ENCODE assay signal across 8 cellular contexts in genomic region chr14:99603965-99604765, GRCh38.
A peak's percentile ranks its signal among the peaks of the same experiment; 100 is the strongest.
DNase-seq lines count a peak whose midpoint lies in the region; ATAC-seq, FAIRE-seq and TF ChIP-seq lines count a peak whose summit lies in the region.

Gene CCDC85C (minus strand): TSS chr14:99604207. CDS start chr14:99603959, 248 bp downstream.

- peak within 1 kb of the TSS; percentile 86 for H2AFZ ChIP-seq in Loucy (ENCODE audit: low read length)

- H3K79me2 ChIP-seq in DOHH2 (ENCODE audit: control insufficient read depth, low read length) (no peaks in the 10 kb centered on the region), Loucy (ENCODE audit: insufficient read depth, low read length) (peaks cover 50% of the 10 kb centered on the region)

- H3F3A ChIP-seq in DOHH2 (ENCODE audit: control insufficient read depth, insufficient read depth), result no peaks in the 10 kb centered on the region
- H3F3A ChIP-seq in Loucy (ENCODE audit: low read depth), result no peaks in the 10 kb centered on the region

- H3K4me3 ChIP-seq in DOHH2 (ENCODE audit: low read length) (peak within 1 kb of the TSS; percentile 76), Loucy (ENCODE audit: low read length, poor library complexity, severe bottlenecking) (peak within 1 kb of the TSS; percentile 77), foreskin fibroblast (ENCODE audit: low read depth in 1 of 2, low read length in 2 of 2) (peak within 1 kb of the TSS; percentile 67 to 77)

- peak; percentile 96 for ATAC-seq in stimulated activated naive CD8-positive, alpha-beta T cell treated with anti-CD3 and anti-CD28 coated beads, Interleukin-15, Interleukin-2, amounts not matched to agents 100 U/mL and 50 U/mL, for 24 hours

- no peaks in the 10 kb centered on the region for H3K9me3 Mint-ChIP-seq in nephron progenitor cell

- no peaks in the 10 kb centered on the region for H4K20me1 ChIP-seq in DOHH2 (ENCODE audit: control insufficient read depth, insufficient read depth, low read depth, low read length)
- H4K20me1 ChIP-seq in Loucy (ENCODE audit: insufficient read depth, low read length, poor library complexity, severe bottlenecking), result peaks cover 27% of the 10 kb centered on the region

- H3K4me2 ChIP-seq in DOHH2 (ENCODE audit: low read length) (peak within 1 kb of the TSS; percentile 74), Loucy (ENCODE audit: low read depth, low read length, poor library complexity, severe bottlenecking) (peak within 1 kb of the TSS; percentile 96)

- TF ChIP-seq POLR2A in H54 (IDR thresholded peaks at IDR 0.05; ENCODE audit: low read depth, low read length), result peak; percentile 45; the same call in 1 of the 2 replicates

- no peaks in the 10 kb centered on the region for H3K9me3 ChIP-seq in DOHH2 (ENCODE audit: control insufficient read depth, insufficient read depth, low read length)
- no peaks in the 10 kb centered on the region for H3K9me3 ChIP-seq in Loucy (ENCODE audit: insufficient read depth, low read depth, low read length)

- no peak within 1 kb of the TSS for H3K27ac ChIP-seq in DOHH2 (ENCODE audit: low read depth, low read length)

- DNase-seq in H54 (ENCODE audit: insufficient read length, low spot score) (peak; percentile 97), SHP77 treated with DMSO at 0.1 percent for 48 hours (lab: John Stamatoyannopoulos, UW) (peak; percentile 81), foreskin fibroblast (peak; percentile 95 to 98), nephron progenitor cell (peak; percentile 98)
- peak; percentile 92 for DNase-seq in activated gamma-delta T cell treated with anti-CD3 and anti-CD28 coated beads, Interleukin-2, amount 50 U/mL, for 16 hours (ENCODE audit: low read depth)
- peak; percentile 93 for DNase-seq in stimulated activated naive CD8-positive, alpha-beta T cell treated with anti-CD3 and anti-CD28 coated beads, Interleukin-15, Interleukin-2, amounts not matched to agents 100 U/mL and 50 U/mL, for 24 hours

- no peaks in the 10 kb centered on the region for H3K36me3 ChIP-seq in DOHH2 (ENCODE audit: control insufficient read depth, low read length)
- H3K36me3 ChIP-seq in Loucy (ENCODE audit: insufficient read depth, low read length), result no peaks in the 10 kb centered on the region

- H3K9me2 ChIP-seq in DOHH2 (replicated peaks; ENCODE audit: control insufficient read depth, low read length) (no peaks in the 10 kb centered on the region), Loucy (replicated peaks; ENCODE audit: low read depth, low read length) (no peaks in the 10 kb centered on the region)

- peak within 1 kb of the TSS; percentile 98 for H3K9ac ChIP-seq in Loucy (ENCODE audit: low read depth, low read length, poor library complexity, severe bottlenecking)

- no peaks in the 10 kb centered on the region for H3K36me3 Mint-ChIP-seq in nephron progenitor cell (ENCODE audit: low read depth)

- peak within 1 kb of the TSS; percentile 95 for H3K27ac Mint-ChIP-seq in nephron progenitor cell

- H3K4me1 ChIP-seq in DOHH2 (ENCODE audit: control insufficient read depth, low read length) (peaks cover 5% of the 10 kb centered on the region), Loucy (ENCODE audit: insufficient read depth, low read length, poor library complexity, severe bottlenecking) (peaks cover 46% of the 10 kb centered on the region)

- peaks cover 16% of the 10 kb centered on the region for H3K27me3 Mint-ChIP-seq in nephron progenitor cell (ENCODE audit: low read depth, poor library complexity)

- FAIRE-seq in H54 (lab: Jason Lieb, UNC), result no peak

- H3K27me3 ChIP-seq in DOHH2 (ENCODE audit: control insufficient read depth, low read length) (peaks cover 6% of the 10 kb centered on the region; the same call in 1 of the 2 replicates), Loucy (ENCODE audit: insufficient read depth, low read length, poor library complexity, severe bottlenecking) (no peaks in the 10 kb centered on the region)

- peaks cover 54% of the 10 kb centered on the region for H3K4me1 Mint-ChIP-seq in nephron progenitor cell

- H3K4me3 Mint-ChIP-seq in nephron progenitor cell, result peak within 1 kb of the TSS; percentile 85

- TF ChIP-seq CTCF in DOHH2 (IDR thresholded peaks at IDR 0.05; ENCODE audit: low read depth, low read length, poor library complexity, severe bottlenecking), result no peak
- TF ChIP-seq CTCF in Loucy (conservative IDR thresholded peaks at IDR 0.05; ENCODE audit: low read length), result no peak
- no peak for TF ChIP-seq CTCF in foreskin fibroblast (IDR thresholded peaks at IDR 0.05; ENCODE audit: low read depth, low read length)
- TF ChIP-seq CTCF in nephron progenitor cell (IDR thresholded peaks at IDR 0.05), result no peak
